ENCODE assay signal across 10 cellular contexts in the genomic region with DNA sequence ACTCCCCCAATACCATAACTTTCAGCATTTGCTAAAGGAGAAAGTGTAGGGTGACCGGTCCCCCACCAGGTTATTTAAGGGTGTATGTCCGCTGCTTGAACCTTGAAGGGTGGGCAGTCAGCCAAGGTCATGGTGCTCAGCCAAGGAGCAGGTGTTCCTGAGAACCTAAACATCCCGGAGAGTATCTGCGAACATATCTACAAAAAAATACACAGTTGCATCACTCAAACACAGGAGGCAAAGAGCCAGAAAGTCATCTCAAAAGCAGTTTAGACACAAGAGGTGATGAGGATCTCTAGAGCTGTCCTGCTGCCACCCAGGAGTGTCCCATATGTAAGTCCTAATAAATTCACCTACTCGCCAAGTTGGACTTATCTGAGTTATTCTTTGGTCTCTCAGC. TPM values are rescaled to one million over a fixed set of nuclear protein-coding genes. Genes with fewer than 3 reads are reported as not detected.
DNase-seq lines count a peak whose midpoint lies in the region; ATAC-seq and TF ChIP-seq lines count a peak whose summit lies in the region.
"Had no signal": no experiment of that assay in that cellular context is flagged by ENCODE, and none has a peak within 500 bp of the region (broad histone marks: within the 10 kb centered on the region; RNA-seq: fewer than 3 reads in every experiment).

No MANE protein-coding gene starts in this region.

- H3K9me1 ChIP-seq in IMR-90 (ENCODE audit: insufficient read depth, low read length), result peaks cover 11% of the 10 kb centered on the region; the same call in 1 of the 2 replicates

- H3K4me1 ChIP-seq in IMR-90 (ENCODE audit: control insufficient read depth, insufficient read depth, low read length) (peaks cover 2% of the 10 kb centered on the region; the same call in 1 of the 2 replicates), upper lobe of right lung (peaks cover 24% of the 10 kb centered on the region)
- H3K4me1 ChIP-seq: SJCRH30 had no signal

- no peak overlapping the region for H3K4ac ChIP-seq in IMR-90 (ENCODE audit: low read depth, low read length)

- POLR2A ChIA-PET in IMR-90 (lab: Charles Lee; ENCODE audit: unreplicated experiment), result interaction anchor here (0.6 kb wide), 1 partner anchor 197 kb away, joined by 4 read pairs; no protein-coding TSS in a partner anchor
- POLR2A ChIA-PET in activated CD4-positive, alpha-beta memory T cell treated with anti-CD3 and anti-CD28 coated beads, Interleukin-2, amount 10 ng/mL, durations not matched to agents 7 days and 5 days (lab: Charles Lee), result interaction anchor here (1.4 to 4.4 kb wide), 4 partner anchors 12 to 334 kb away, joined by 5 to 42 read pairs (median 6); a partner anchor contains a TSS

- no peak overlapping the region for H2AK5ac ChIP-seq in IMR-90 (ENCODE audit: low read depth, low read length)

- peaks cover 45% of the 10 kb centered on the region for H3K36me3 Mint-ChIP-seq in activated CD4-positive, alpha-beta memory T cell treated with anti-CD3 and anti-CD28 coated beads, Interleukin-2, amount 10 ng/mL, durations not matched to agents 7 days and 5 days (ENCODE audit: low read depth)
- no peaks in the 10 kb centered on the region for H3K36me3 Mint-ChIP-seq in neural crest cell (ENCODE audit: low read depth)

- H4K91ac ChIP-seq in IMR-90 (ENCODE audit: insufficient read depth, low read depth, low read length), result no peak overlapping the region

- H2AK9ac ChIP-seq in IMR-90 (replicated peaks; ENCODE audit: low read depth, low read length, poor library complexity), result peak overlapping the region; percentile 19

- TF ChIP-seq RAD21 in IMR-90 (IDR thresholded peaks at IDR 0.05; ENCODE audit: low read length), result no peak

- no peak overlapping the region for H3K23ac ChIP-seq in IMR-90 (ENCODE audit: low read depth, low read length)

- H3K4me1 Mint-ChIP-seq in activated CD4-positive, alpha-beta memory T cell treated with anti-CD3 and anti-CD28 coated beads, Interleukin-2, amount 10 ng/mL, durations not matched to agents 7 days and 5 days, result peaks cover 65% of the 10 kb centered on the region
- H3K4me1 Mint-ChIP-seq in neural crest cell, result peaks cover 39% of the 10 kb centered on the region

- dilution Hi-C loops in IMR-90 (cut with HindIII; ENCODE audit: low sequenced_read_pairs, unreplicated experiment), result no loop called here

- no peak overlapping the region for H2AFZ ChIP-seq in IMR-90 (replicated peaks; ENCODE audit: low read length, poor library complexity)

- H3K27ac Mint-ChIP-seq in activated CD4-positive, alpha-beta memory T cell treated with anti-CD3 and anti-CD28 coated beads, Interleukin-2, amount 10 ng/mL, durations not matched to agents 7 days and 5 days, result peak overlapping the region; percentile 60
- peak overlapping the region; percentile 44 for H3K27ac Mint-ChIP-seq in neural crest cell (ENCODE audit: unreplicated experiment)

- DNase-seq in DMS53 (lab: John Stamatoyannopoulos, UW) (peak; percentile 90), IMR-90 (no peak), neural crest cell (ENCODE audit: low read depth, low spot score) (no peak), posterior vena cava (ENCODE audit: low spot score) (no peak), upper lobe of right lung (no peak)
- DNase-seq in activated CD4-positive, alpha-beta memory T cell treated with anti-CD3 and anti-CD28 coated beads, Interleukin-2, amount 10 ng/mL, durations not matched to agents 7 days and 5 days, result no peak
- DNase-seq: NCI-H1436 treated with DMSO at 0.1 percent for 48 hours, NCI-H748 treated with DMSO at 0.1 percent for 48 hours, SJCRH30 had no signal

- no CpG with 5 or more reads among the region's 5 CpGs for whole genome bisulfite sequencing in IMR-90 (ENCODE audit: extremely low coverage in 2 of 2, insufficient read length in 1 of 2), 2 experiments

- H2BK120ac ChIP-seq in IMR-90 (ENCODE audit: low read depth, low read length), result no peak overlapping the region; the same call in 1 of the 2 replicates

- H4K8ac ChIP-seq in IMR-90 (ENCODE audit: low read depth in 2 of 2, low read length in 2 of 2), result no peak overlapping the region; a peak in 1 of 4 replicates

- no peaks in the 10 kb centered on the region for H4K20me1 ChIP-seq in IMR-90 (ENCODE audit: insufficient read depth, low read length)

- no peak overlapping the region for H2BK20ac ChIP-seq in IMR-90 (ENCODE audit: low read depth, low read length)

- H3K27ac ChIP-seq in IMR-90 (ENCODE audit: insufficient read depth, low read length) (no peak overlapping the region), upper lobe of right lung (no peak overlapping the region)
- H3K27ac ChIP-seq: SJCRH30 had no signal

- in situ Hi-C loops in IMR-90 (cut with MboI; ENCODE audit: low sequenced_read_pairs), result no loop called here

- BruUV-seq in IMR-90 (replicated peaks; lab: Mats Ljungman, UMichigan), result no TSS peak

- peaks cover 3 to 27% of the 10 kb centered on the region in 2 experiments; a peak in 3 of 4 replicates for H3K79me1 ChIP-seq in IMR-90 (ENCODE audit: low read depth in 1 of 2, low read length in 2 of 2)

- H3K27me3 Mint-ChIP-seq in activated CD4-positive, alpha-beta memory T cell treated with anti-CD3 and anti-CD28 coated beads, Interleukin-2, amount 10 ng/mL, durations not matched to agents 7 days and 5 days, result no peaks in the 10 kb centered on the region
- peaks cover under 1% of the 10 kb centered on the region for H3K27me3 Mint-ChIP-seq in neural crest cell (ENCODE audit: low read depth)

- no peak overlapping the region for H4K5ac ChIP-seq in IMR-90 (ENCODE audit: low read depth, low read length)

- H3K4me2 ChIP-seq in IMR-90 (ENCODE audit: low read depth, low read length), result no peak overlapping the region

- H2BK15ac ChIP-seq in IMR-90 (ENCODE audit: low read depth, low read length), result no peak overlapping the region; the same call in 2 of the 3 replicates

- no peaks in the 10 kb centered on the region for H3K9me3 Mint-ChIP-seq in activated CD4-positive, alpha-beta memory T cell treated with anti-CD3 and anti-CD28 coated beads, Interleukin-2, amount 10 ng/mL, durations not matched to agents 7 days and 5 days
- peaks cover 2% of the 10 kb centered on the region for H3K9me3 Mint-ChIP-seq in neural crest cell

- H3K18ac ChIP-seq in IMR-90 (ENCODE audit: low read depth, low read length), result no peak overlapping the region

- H3K4me3 ChIP-seq in IMR-90 (ENCODE audit: insufficient read depth, low read depth, low read length) (no peak overlapping the region), upper lobe of right lung (no peak overlapping the region)
- H3K4me3 ChIP-seq: SJCRH30 had no signal

- intact Hi-C loops in IMR-90 (cut with micrococcal nuclease) (no loop called here), posterior vena cava (cut with DNase I) (no loop called here), upper lobe of right lung (cut with DNase I) (no loop called here)

- no peak overlapping the region for H3K56ac ChIP-seq in IMR-90 (ENCODE audit: extremely low read depth, insufficient read depth, low read length)

- H3K9me3 ChIP-seq in IMR-90 (ENCODE audit: control insufficient read depth, insufficient read depth, low read length) (no peaks in the 10 kb centered on the region), upper lobe of right lung (no peaks in the 10 kb centered on the region)
- H3K9me3 ChIP-seq: SJCRH30 had no signal

- H3K27me3 ChIP-seq in IMR-90 (ENCODE audit: control insufficient read depth, insufficient read depth, low read length), result no peaks in the 10 kb centered on the region
- no peaks in the 10 kb centered on the region for H3K27me3 ChIP-seq in upper lobe of right lung
- H3K27me3 ChIP-seq: SJCRH30 had no signal

- H3K9ac ChIP-seq in IMR-90 (ENCODE audit: low read depth, low read length), result no peak overlapping the region

- TF ChIP-seq POLR2A in IMR-90 (IDR thresholded peaks at IDR 0.05; ENCODE audit: low read depth, low read length), result no peak

- no peak for ATAC-seq in IMR-90 (ENCODE audit: low read depth)
- ATAC-seq in HG02884 (IDR thresholded peaks at IDR 0.05; ENCODE audit: unreplicated experiment), result no peak
- no peak for ATAC-seq in upper lobe of right lung

- no peaks in the 10 kb centered on the region for H3K36me3 ChIP-seq in IMR-90 (ENCODE audit: control insufficient read depth, insufficient read depth, low read length)
- no peaks in the 10 kb centered on the region for H3K36me3 ChIP-seq in upper lobe of right lung
- H3K36me3 ChIP-seq: SJCRH30 had no signal

- H3K14ac ChIP-seq in IMR-90 (replicated peaks; ENCODE audit: low read depth, low read length), result no peak overlapping the region

- H2BK5ac ChIP-seq in IMR-90 (ENCODE audit: low read depth, low read length, poor library complexity, severe bottlenecking), result no peak overlapping the region

- H3K4me3 Mint-ChIP-seq in activated CD4-positive, alpha-beta memory T cell treated with anti-CD3 and anti-CD28 coated beads, Interleukin-2, amount 10 ng/mL, durations not matched to agents 7 days and 5 days, result no peak overlapping the region
- no peak overlapping the region for H3K4me3 Mint-ChIP-seq in neural crest cell

- CTCF ChIA-PET in IMR-90 (lab: Yijun Ruan, JAX), result interaction anchor here (1.2 kb wide), 1 partner anchor 74 kb away, joined by 3 read pairs; no protein-coding TSS in a partner anchor
- CTCF ChIA-PET in activated CD4-positive, alpha-beta memory T cell treated with anti-CD3 and anti-CD28 coated beads, Interleukin-2, amount 10 ng/mL, durations not matched to agents 7 days and 5 days (lab: Charles Lee), result interaction anchor here (0.9 to 3.1 kb wide), 3 partner anchors 12 to 110 kb away, joined by 3 to 18 read pairs (median 10); a partner anchor contains a TSS

- TF ChIP-seq CTCF in IMR-90 (conservative IDR thresholded peaks at IDR 0.05; ENCODE audit: low read depth, low read length) (no peak), neural crest cell (conservative IDR thresholded peaks at IDR 0.05) (no peak), upper lobe of right lung (IDR thresholded peaks at IDR 0.05) (no peak)

TF ChIP-seq in IMR-90, 13 proteins besides CTCF, POLR2A, EP300 and RAD21 (continues in another document):
- TF ChIP-seq MAZ (IDR thresholded peaks at IDR 0.05; ENCODE audit: borderline replicate concordance, low read depth, low read length), result no peak
- no peak for TF ChIP-seq CHD1 (IDR thresholded peaks at IDR 0.05; ENCODE audit: low read depth, low read length)
- TF ChIP-seq MXI1 (IDR thresholded peaks at IDR 0.05; ENCODE audit: borderline replicate concordance, low read depth, low read length), result no peak
- no peak for TF ChIP-seq RCOR1 (IDR thresholded peaks at IDR 0.05; ENCODE audit: insufficient replicate concordance, low read length)
- no peak for TF ChIP-seq RFX5 (IDR thresholded peaks at IDR 0.05; ENCODE audit: low read depth, low read length)
- TF ChIP-seq NFE2L2 (IDR thresholded peaks at IDR 0.05; ENCODE audit: low read depth, low read length), result no peak
- TF ChIP-seq SMC3 (IDR thresholded peaks at IDR 0.05; ENCODE audit: low read depth, low read length), result no peak

RNA-seq across cellular contexts. Expression of a gene that starts 11.5 kb away (rescaled TPM):
- total RNA-seq in IMR-90 (2012; rRNA removed) (4.7 and 5.6 TPM in 2 replicates), neural crest cell (11.4 and 12.0 TPM in 2 replicates), posterior vena cava (1 to 10 TPM; 6.1 to 8.7 TPM), upper lobe of right lung (8.5 TPM)
- polyA plus RNA-seq in IMR-90 (2012; rRNA removed), result 1.4 and 1.6 TPM in 2 replicates
- polyA plus RNA-seq in IMR-90 (2012; cell fraction: cytosol; rRNA removed), result 0.46 and 0.49 TPM in 2 replicates
- 1.4 and 6.2 TPM in 2 replicates for polyA plus RNA-seq in IMR-90 (2012; cell fraction: nucleus; rRNA removed; ENCODE audit: low replicate concordance)
- total RNA-seq in activated CD4-positive, alpha-beta memory T cell treated with anti-CD3 and anti-CD28 coated beads, Interleukin-2, amount 10 ng/mL, durations not matched to agents 7 days and 5 days, result 10 to 100 TPM; 25.5 to 27.1 TPM
